ENCODE assay signal across 1 cellular context in genomic region chr10:102375250-102375649, GRCh38.
TF ChIP-seq lines count a peak whose summit lies in the region.

No MANE protein-coding gene starts in this region.

TF ChIP-seq in H1, 55 proteins besides CTCF, POLR2A, EP300 and RAD21:
- TF ChIP-seq TAF7 (optimal IDR thresholded peaks at IDR 0.05; ENCODE audit: borderline replicate concordance, low read depth, low read length) (no peak), RNF2 (IDR thresholded peaks at IDR 0.05; ENCODE audit: borderline replicate concordance, low read depth, low read length, missing control alignments, poor library complexity, severe bottlenecking) (no peak), FOSL1 (IDR thresholded peaks at IDR 0.05; ENCODE audit: insufficient read depth, low read depth, low read length) (no peak), SIX5 (IDR thresholded peaks at IDR 0.05; ENCODE audit: low read depth, low read length) (no peak)
